ENCODE assay signal across 10 cellular contexts in genomic region chr13:44303681-44304432, GRCh38.
DNase-seq lines count a peak whose midpoint lies in the region; ATAC-seq and TF ChIP-seq lines count a peak whose summit lies in the region.
"Had no signal": no experiment of that assay in that cellular context is flagged by ENCODE, and none has a peak within 500 bp of the region (broad histone marks: within the 10 kb centered on the region; RNA-seq: fewer than 3 reads in every experiment).

No MANE protein-coding gene starts in this region.

- no peaks in the 10 kb centered on the region for H3K27me3 ChIP-seq in GM06990 (replicated peaks; ENCODE audit: control insufficient read depth, insufficient read depth, low read length)
- no peaks in the 10 kb centered on the region for H3K27me3 ChIP-seq in heart right ventricle
- H3K27me3 ChIP-seq in psoas muscle (ENCODE audit: insufficient read depth in 3 of 3, low read length in 2 of 3) = no peaks in the 10 kb centered on the region

- no peak for TF ChIP-seq CTCF in GM06990 (IDR thresholded peaks at IDR 0.05; ENCODE audit: insufficient read depth, low read length, poor library complexity, severe bottlenecking)
- TF ChIP-seq CTCF in VCaP (conservative IDR thresholded peaks at IDR 0.05) = no peak
- TF ChIP-seq CTCF in heart right ventricle (IDR thresholded peaks at IDR 0.05) = no peak
- TF ChIP-seq CTCF in psoas muscle (IDR thresholded peaks at IDR 0.05) = no peak

- no peaks in the 10 kb centered on the region for H3K9me3 Mint-ChIP-seq in activated CD8-positive, alpha-beta memory T cell treated with anti-CD3 and anti-CD28 coated beads, Interleukin-2, amount 10 ng/mL, durations not matched to agents 7 days and 5 days (ENCODE audit: low read depth)

- H3K4me1 ChIP-seq in heart right ventricle (peaks cover 9 to 86% (median 66%) of the 10 kb centered on the region in 9 donors), psoas muscle (peaks cover 51% of the 10 kb centered on the region)

- H3K27me3 Mint-ChIP-seq in activated CD8-positive, alpha-beta memory T cell treated with anti-CD3 and anti-CD28 coated beads, Interleukin-2, amount 10 ng/mL, durations not matched to agents 7 days and 5 days = peaks cover 44% of the 10 kb centered on the region

- H3K4me1 Mint-ChIP-seq in activated CD8-positive, alpha-beta memory T cell treated with anti-CD3 and anti-CD28 coated beads, Interleukin-2, amount 10 ng/mL, durations not matched to agents 7 days and 5 days = peaks cover 21% of the 10 kb centered on the region

- ATAC-seq in heart right ventricle (peak; percentile 50 to 72 (median 68)), psoas muscle (peak; percentile 7 to 31 (median 22)), HG03159 (IDR thresholded peaks at IDR 0.05; ENCODE audit: unreplicated experiment) (no peak)
- no peak for ATAC-seq in activated CD8-positive, alpha-beta memory T cell treated with anti-CD3 and anti-CD28 coated beads, Interleukin-2, amount 10 ng/mL, durations not matched to agents 7 days and 5 days

- H3K27ac ChIP-seq in VCaP (peak overlapping the region; percentile 11; the same call in 1 of the 2 replicates), heart right ventricle (peak overlapping the region in 9 of 10 donors; percentile 7 to 89 (median 60)), psoas muscle (peak overlapping the region; percentile 90)

- H3K4me3 Mint-ChIP-seq in activated CD8-positive, alpha-beta memory T cell treated with anti-CD3 and anti-CD28 coated beads, Interleukin-2, amount 10 ng/mL, durations not matched to agents 7 days and 5 days = no peak overlapping the region

- H3K36me3 Mint-ChIP-seq in activated CD8-positive, alpha-beta memory T cell treated with anti-CD3 and anti-CD28 coated beads, Interleukin-2, amount 10 ng/mL, durations not matched to agents 7 days and 5 days = peaks cover 9% of the 10 kb centered on the region

- 29 to 33% methylated on average over 5 of the region's 5 CpGs for WGBS in heart right ventricle, 2 donors
- WGBS in psoas muscle, 3 donors = 19 to 27% (median 21%) methylated on average over 5 of the region's 5 CpGs

- no peak overlapping the region for H3K27ac Mint-ChIP-seq in activated CD8-positive, alpha-beta memory T cell treated with anti-CD3 and anti-CD28 coated beads, Interleukin-2, amount 10 ng/mL, durations not matched to agents 7 days and 5 days

- CTCF ChIA-PET in activated CD8-positive, alpha-beta memory T cell treated with anti-CD3 and anti-CD28 coated beads, Interleukin-2, amount 10 ng/mL, durations not matched to agents 7 days and 5 days (lab: Charles Lee) = no interaction called here

- peak; percentile 11 for DNase-seq in GM06990 (ENCODE audit: extremely low read depth, insufficient read length)
- DNase-seq in heart right ventricle = peak; percentile 78 to 85
- peak; percentile 69 to 81 for DNase-seq in psoas muscle
- DNase-seq in GDM1 (lab: John Stamatoyannopoulos, UW) = no peak
- no peak for DNase-seq in activated CD8-positive, alpha-beta memory T cell treated with anti-CD3 and anti-CD28 coated beads, Interleukin-2, amount 50 U/mL, for 48 hours
- DNase-seq in activated CD8-positive, alpha-beta memory T cell treated with anti-CD3 and anti-CD28 coated beads, Interleukin-2, amount 10 ng/mL, durations not matched to agents 7 days and 5 days = no peak
- DNase-seq: EL had no signal

- H3K36me3 ChIP-seq in GM06990 (ENCODE audit: control insufficient read depth, insufficient read depth, low read length) (no peaks in the 10 kb centered on the region), heart right ventricle (no peaks in the 10 kb centered on the region), psoas muscle (ENCODE audit: insufficient read depth in 1 of 2, low read depth in 1 of 2) (no peaks in the 10 kb centered on the region)

- H3K9me3 ChIP-seq in heart right ventricle (no peaks in the 10 kb centered on the region), psoas muscle (no peaks in the 10 kb centered on the region)

- no peak overlapping the region for H3K4me3 ChIP-seq in GM06990 (replicated peaks; ENCODE audit: low read depth, low read length)
- H3K4me3 ChIP-seq in heart right ventricle = no peak overlapping the region
- no peak overlapping the region for H3K4me3 ChIP-seq in psoas muscle
- H3K4me3 ChIP-seq: smooth muscle cell had no signal

- intact Hi-C loops in heart right ventricle (cut with DNase I) (loop anchor here in 4 of 10 donors (5.0 to 10.0 kb wide), 5 partner anchors 67 to 249 kb away; no protein-coding TSS in a partner anchor), psoas muscle (cut with DNase I) (loop anchor here in 1 of 2 donors (10.0 kb wide), 1 partner anchor 131 kb away; no protein-coding TSS in a partner anchor)

Comparison
In these comparisons a context has a peak if more than half of its experiments do, and no peak if none do; other contexts are left out.
1. DNase-seq: peak in GM06990 (single experiment), heart right ventricle (2 of 2) and psoas muscle (2 of 2); none in GDM1 (single experiment), activated CD8-positive, alpha-beta memory T cell treated with anti-CD3 and anti-CD28 coated beads, Interleukin-2, amount 50 U/mL, for 48 hours (single experiment) and activated CD8-positive, alpha-beta memory T cell treated with anti-CD3 and anti-CD28 coated beads, Interleukin-2, amount 10 ng/mL, durations not matched to agents 7 days and 5 days (single experiment).
2. H3K27ac ChIP-seq: peak in every context shown above with its lines; median percentile 90 in psoas muscle; 60 in heart right ventricle; 11 in VCaP.
3. ATAC-seq: peak in heart right ventricle (8 of 8) and psoas muscle (4 of 4); none in HG03159 (single experiment) and activated CD8-positive, alpha-beta memory T cell treated with anti-CD3 and anti-CD28 coated beads, Interleukin-2, amount 10 ng/mL, durations not matched to agents 7 days and 5 days (single experiment).